ENCODE assay signal across 1 cellular context in genomic region chr7:12162420-12163113, GRCh38.
TF ChIP-seq lines count a peak whose summit lies in the region.

No MANE protein-coding gene starts in this region.

TF ChIP-seq in GM23338, 12 proteins besides CTCF, POLR2A, EP300 and RAD21 (continued from another document):
- TF ChIP-seq, protein P1, sequence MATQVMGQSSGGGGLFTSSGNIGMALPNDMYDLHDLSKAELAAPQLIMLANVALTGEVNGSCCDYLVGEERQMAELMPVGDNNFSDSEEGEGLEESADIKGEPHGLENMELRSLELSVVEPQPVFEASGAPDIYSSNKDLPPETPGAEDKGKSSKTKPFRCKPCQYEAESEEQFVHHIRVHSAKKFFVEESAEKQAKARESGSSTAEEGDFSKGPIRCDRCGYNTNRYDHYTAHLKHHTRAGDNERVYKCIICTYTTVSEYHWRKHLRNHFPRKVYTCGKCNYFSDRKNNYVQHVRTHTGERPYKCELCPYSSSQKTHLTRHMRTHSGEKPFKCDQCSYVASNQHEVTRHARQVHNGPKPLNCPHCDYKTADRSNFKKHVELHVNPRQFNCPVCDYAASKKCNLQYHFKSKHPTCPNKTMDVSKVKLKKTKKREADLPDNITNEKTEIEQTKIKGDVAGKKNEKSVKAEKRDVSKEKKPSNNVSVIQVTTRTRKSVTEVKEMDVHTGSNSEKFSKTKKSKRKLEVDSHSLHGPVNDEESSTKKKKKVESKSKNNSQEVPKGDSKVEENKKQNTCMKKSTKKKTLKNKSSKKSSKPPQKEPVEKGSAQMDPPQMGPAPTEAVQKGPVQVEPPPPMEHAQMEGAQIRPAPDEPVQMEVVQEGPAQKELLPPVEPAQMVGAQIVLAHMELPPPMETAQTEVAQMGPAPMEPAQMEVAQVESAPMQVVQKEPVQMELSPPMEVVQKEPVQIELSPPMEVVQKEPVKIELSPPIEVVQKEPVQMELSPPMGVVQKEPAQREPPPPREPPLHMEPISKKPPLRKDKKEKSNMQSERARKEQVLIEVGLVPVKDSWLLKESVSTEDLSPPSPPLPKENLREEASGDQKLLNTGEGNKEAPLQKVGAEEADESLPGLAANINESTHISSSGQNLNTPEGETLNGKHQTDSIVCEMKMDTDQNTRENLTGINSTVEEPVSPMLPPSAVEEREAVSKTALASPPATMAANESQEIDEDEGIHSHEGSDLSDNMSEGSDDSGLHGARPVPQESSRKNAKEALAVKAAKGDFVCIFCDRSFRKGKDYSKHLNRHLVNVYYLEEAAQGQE (IDR thresholded peaks at IDR 0.05; ENCODE audit: unreplicated experiment): no peak
- TF ChIP-seq ZNF114 (CRISPR knock-in tag; IDR thresholded peaks at IDR 0.05) (no peak), EZH2 (IDR thresholded peaks at IDR 0.05; ENCODE audit: low read depth, unreplicated experiment) (no peak), POLR2AphosphoS5 (IDR thresholded peaks at IDR 0.05; ENCODE audit: low read depth) (no peak), CREB1 (CRISPR knock-in tag; IDR thresholded peaks at IDR 0.05; ENCODE audit: low read depth) (no peak)
